In genomic region chr1:113219377-113219776, GRCh38 we compare ENCODE assay signal across 12 cellular contexts.
DNase-seq lines count a peak whose midpoint lies in the region; ATAC-seq, FAIRE-seq and TF ChIP-seq lines count a peak whose summit lies in the region.
"Had no signal": no experiment of that assay in that cellular context is flagged by ENCODE, and none has a peak within 500 bp of the region (broad histone marks: within the 10 kb centered on the region; RNA-seq: fewer than 3 reads in every experiment).

No MANE protein-coding gene starts in this region.

- H3K9me3 Mint-ChIP-seq in WTC11 = peaks cover 20% of the 10 kb centered on the region

- no peak for FAIRE-seq in HepG2 (lab: Jason Lieb, UNC)
- FAIRE-seq: G401.6 had no signal

- POLR2A ChIA-PET in HCT116 (lab: Charles Lee) (interaction anchor here (0.6 to 0.7 kb wide), 2 partner anchors 12 to 655 kb away, joined by 3 read pairs; no protein-coding TSS in a partner anchor), WTC11 (lab: Charles Lee) (no interaction called here), HepG2 (lab: Yijun Ruan, JAX) (no interaction called here)

- H3K27ac ChIP-seq in HCT116 (ENCODE audit: low read depth, low read length) (no peak overlapping the region), HepG2 (ENCODE audit: extremely low read length, insufficient read depth, low read length) (no peak overlapping the region), vagina (no peak overlapping the region)

- H4K20me1 ChIP-seq in HCT116 (ENCODE audit: insufficient read depth) (no peaks in the 10 kb centered on the region), HepG2 (ENCODE audit: insufficient read depth, low read length) (no peaks in the 10 kb centered on the region)

- H3K9ac ChIP-seq in HCT116 (ENCODE audit: low read length) (no peak overlapping the region), HepG2 (ENCODE audit: insufficient read depth, low read depth, low read length) (no peak overlapping the region)

- H3K27me3 Mint-ChIP-seq in WTC11 (ENCODE audit: low read depth) = peaks cover 3% of the 10 kb centered on the region; the same call in 1 of the 2 replicates

- H3K79me2 ChIP-seq in HCT116 (ENCODE audit: insufficient read depth, low read length) (no peaks in the 10 kb centered on the region), HepG2 (ENCODE audit: insufficient read depth, low read length) (no peaks in the 10 kb centered on the region)

- RAD21 ChIA-PET in HCT116 (lab: Charles Lee; ENCODE audit: low non-redundant PET in 1 of 2, low total read pairs in 2 of 2, uncharacterized antibody in 2 of 2, unreplicated experiment in 2 of 2) = interaction anchor here in 1 of 2 experiments (0.7 to 1.2 kb wide), 2 partner anchors 177 to 234 kb away, joined by 3 to 5 read pairs; no protein-coding TSS in a partner anchor

- H3K4me3 ChIP-seq in HCT116 (replicated peaks in 1 of 2; ENCODE audit: low read depth in 1 of 2, low read length in 2 of 2) (no peak overlapping the region), HepG2 (replicated peaks in 1 of 3; ENCODE audit: insufficient read depth in 1 of 3, low read depth in 2 of 3, low read length in 3 of 3) (no peak overlapping the region), vagina (no peak overlapping the region)

- TF ChIP-seq EP300 in HepG2 (IDR thresholded peaks at IDR 0.05; ENCODE audit: low read depth in 2 of 2, low read length in 2 of 2) (no peak), HepG2 (CRISPR knock-in tag; IDR thresholded peaks at IDR 0.05; ENCODE audit: borderline replicate concordance) (no peak)

- H3K4me1 Mint-ChIP-seq in WTC11 = peaks cover 23% of the 10 kb centered on the region

- peak; percentile 58 for TF ChIP-seq RAD21 in HCT116 (IDR thresholded peaks at IDR 0.05; ENCODE audit: low read depth)
- no peak for TF ChIP-seq RAD21 in HepG2 (CRISPR knock-in tag; IDR thresholded peaks at IDR 0.05)

- H2AFZ ChIP-seq in HCT116 (ENCODE audit: low read depth, low read length, poor library complexity, severe bottlenecking) (no peak overlapping the region), HepG2 (ENCODE audit: low read length) (no peak overlapping the region)

- H3K4me3 Mint-ChIP-seq in WTC11 = no peak overlapping the region

- H3K4me2 ChIP-seq in HCT116 (ENCODE audit: low read length) (no peak overlapping the region), HepG2 (ENCODE audit: low read depth, low read length) (no peak overlapping the region)

- no TSS peak for BruUV-seq in HCT116 (replicated peaks; lab: Mats Ljungman, UMichigan)
- no TSS peak for BruUV-seq in HepG2 (replicated peaks; lab: Mats Ljungman, UMichigan)

- H3K4me1 ChIP-seq in HCT116 (ENCODE audit: control insufficient read depth in 1 of 2, insufficient read depth in 2 of 2, low read length in 2 of 2) (no peaks in the 10 kb centered on the region), HepG2 (ENCODE audit: insufficient read depth, low read length) (peaks cover 33% of the 10 kb centered on the region), vagina (no peaks in the 10 kb centered on the region)

- H3K36me3 Mint-ChIP-seq in WTC11 = peaks cover 15% of the 10 kb centered on the region

- H3K27me3 ChIP-seq in HCT116 (ENCODE audit: insufficient read depth, low read length) = no peaks in the 10 kb centered on the region
- H3K27me3 ChIP-seq in HepG2 (ENCODE audit: control insufficient read depth in 1 of 2, insufficient read depth in 2 of 2, low read length in 2 of 2) = no peaks in the 10 kb centered on the region
- H3K27me3 ChIP-seq in vagina = no peaks in the 10 kb centered on the region

- H3K9me3 ChIP-seq in HCT116 (ENCODE audit: control insufficient read depth in 1 of 2, insufficient read depth in 1 of 2, low read depth in 1 of 2, low read length in 2 of 2) (no peaks in the 10 kb centered on the region; a peak in 1 of 4 replicates), HepG2 (ENCODE audit: low read length) (no peaks in the 10 kb centered on the region), vagina (no peaks in the 10 kb centered on the region)

- ATAC-seq in HCT116 (peak; percentile 93), WTC11 (peak; percentile 93), HepG2 (peak; percentile 65)

- TF ChIP-seq CTCF in HCT116 (IDR thresholded peaks at IDR 0.05 in 2 of 3, conservative IDR thresholded peaks at IDR 0.05 in 1 of 3; ENCODE audit: borderline replicate concordance in 1 of 3, insufficient read depth in 1 of 3, low read depth in 2 of 3, low read length in 2 of 3) (peak; percentile 18 to 67 (median 55); a peak in 5 of 6 replicates), WTC11 (IDR thresholded peaks at IDR 0.05) (0 out of 2 replicates have a peak, but pooled peaks have one; percentile 18), HepG2 (CRISPR knock-in tag; IDR thresholded peaks at IDR 0.05) (peak; percentile 47; the same call in 1 of the 2 replicates), vagina (IDR thresholded peaks at IDR 0.05) (no peak)

- intact Hi-C loops in HCT116 (cut with micrococcal nuclease) = no loop called here
- intact Hi-C loops in HepG2 (cut with micrococcal nuclease; ENCODE audit: unreplicated experiment) = loop anchor here (5.0 to 10.0 kb wide), 2 partner anchors 72 to 235 kb away; no protein-coding TSS in a partner anchor
- intact Hi-C loops in vagina (cut with DNase I) = no loop called here

- in situ Hi-C loops in HepG2 (cut with HindIII; ENCODE audit: extremely low pct_ligation_motif_present, low pct_unique_long_range_greater_than_20kb) = no loop called here

- 10% methylated on average over 2 of the region's 2 CpGs for WGBS in HepG2 (ENCODE audit: low lambda C conversion rate)

- no peak overlapping the region for H3K27ac Mint-ChIP-seq in WTC11

- H3K9me2 ChIP-seq in HCT116 (ENCODE audit: insufficient read depth) = no peaks in the 10 kb centered on the region

- TF ChIP-seq POLR2A in HCT116 (IDR thresholded peaks at IDR 0.05; ENCODE audit: borderline replicate concordance, extremely low read depth, insufficient read depth, insufficient read length) (no peak), HepG2 (IDR thresholded peaks at IDR 0.05; ENCODE audit: insufficient read depth in 1 of 2, low read depth in 2 of 2, low read length in 2 of 2) (no peak), vagina (IDR thresholded peaks at IDR 0.05) (no peak)

- H3K36me3 ChIP-seq in HCT116 (ENCODE audit: control insufficient read depth in 1 of 2, insufficient read depth in 2 of 2, low read length in 2 of 2) (no peaks in the 10 kb centered on the region), HepG2 (replicated peaks in 1 of 2; ENCODE audit: control insufficient read depth in 1 of 2, insufficient read depth in 2 of 2, low read length in 2 of 2) (no peaks in the 10 kb centered on the region), vagina (no peaks in the 10 kb centered on the region)

- CTCF ChIA-PET in HCT116 (lab: Charles Lee) = interaction anchor here (0.6 to 2.6 kb wide), 6 partner anchors 12 to 1013 kb away, joined by 3 to 8 read pairs (median 4); no protein-coding TSS in a partner anchor
- CTCF ChIA-PET in WTC11 (lab: Charles Lee) = interaction anchor here (0.5 to 2.7 kb wide), 34 partner anchors 9 to 758 kb away, joined by 3 to 21 read pairs (median 4); no protein-coding TSS in a partner anchor
- CTCF ChIA-PET in HepG2 (lab: Yijun Ruan, JAX; ENCODE audit: low intra/inter-chr PET ratio, low total read pairs) = no interaction called here

- DNase-seq in COLO668 (lab: John Stamatoyannopoulos, UW; ENCODE audit: unreplicated experiment) (peak; percentile 25), HCT116 (ENCODE audit: low read depth, low spot score) (no peak), WTC11 (ENCODE audit: low spot score) (peak; percentile 59), HepG2 (ENCODE audit: low spot score) (no peak), AML-193 (lab: John Stamatoyannopoulos, UW) (no peak), vagina (ENCODE audit: extremely low spot score in 2 of 2) (no peak), NCI-H748 (lab: John Stamatoyannopoulos, UW; ENCODE audit: unreplicated experiment) (no peak), OCI-M2 (lab: John Stamatoyannopoulos, UW; ENCODE audit: unreplicated experiment) (no peak)
- DNase-seq: glutamatergic neuron, MV-4-11, NCI-H748 treated with DMSO at 0.1 percent for 48 hours had no signal

TF ChIP-seq in HCT116, 20 proteins besides CTCF, POLR2A, EP300 and RAD21 (continues in another document):
- TF ChIP-seq MAX (IDR thresholded peaks at IDR 0.05) (no peak), FOSL1 (IDR thresholded peaks at IDR 0.05; ENCODE audit: low read depth) (no peak), SIN3A (IDR thresholded peaks at IDR 0.05; ENCODE audit: low read depth) (no peak), TCF7L2 (IDR thresholded peaks at IDR 0.05; ENCODE audit: borderline replicate concordance, extremely low read depth, insufficient read depth, insufficient read length) (no peak), JUND (IDR thresholded peaks at IDR 0.05) (no peak), EZH2 (IDR thresholded peaks at IDR 0.05) (no peak), POLR2AphosphoS5 (IDR thresholded peaks at IDR 0.05; ENCODE audit: low read depth, low read length) (no peak)

TF ChIP-seq in WTC11, 78 proteins besides CTCF, POLR2A, EP300 and RAD21 (continues in another document):
- TF ChIP-seq SOX15 (CRISPR knock-in tag; IDR thresholded peaks at IDR 0.05) (no peak), ZNF671 (CRISPR knock-in tag; IDR thresholded peaks at IDR 0.05) (no peak)

TF ChIP-seq in HepG2, 621 proteins besides CTCF, POLR2A, EP300 and RAD21:
- peak; percentile 53 for TF ChIP-seq STAG1 (CRISPR knock-in tag; IDR thresholded peaks at IDR 0.05)
- no peak for TF ChIP-seq ZNF326 (CRISPR knock-in tag; IDR thresholded peaks at IDR 0.05; ENCODE audit: borderline replicate concordance)
TF ChIP-seq in HepG2: peak in this region for 1.

Comparison
In these comparisons a context has a peak if more than half of its experiments do, and no peak if none do; other contexts are left out.
1. DNase-seq: peak in COLO668 (single experiment) and WTC11 (single experiment); none in HCT116 (single experiment), HepG2 (single experiment), AML-193 (0 of 2), vagina (0 of 2), NCI-H748 (single experiment) and OCI-M2 (single experiment).
2. CTCF ChIP-seq: peak in HCT116 (3 of 3), WTC11 (single experiment) and HepG2 (single experiment); none in vagina (0 of 3).
3. Peak in every context shown above with its lines, with median percentiles within 50 percentile points of each other: ATAC-seq.